8 cellular contexts compared by ENCODE assay signal in the genomic region with DNA sequence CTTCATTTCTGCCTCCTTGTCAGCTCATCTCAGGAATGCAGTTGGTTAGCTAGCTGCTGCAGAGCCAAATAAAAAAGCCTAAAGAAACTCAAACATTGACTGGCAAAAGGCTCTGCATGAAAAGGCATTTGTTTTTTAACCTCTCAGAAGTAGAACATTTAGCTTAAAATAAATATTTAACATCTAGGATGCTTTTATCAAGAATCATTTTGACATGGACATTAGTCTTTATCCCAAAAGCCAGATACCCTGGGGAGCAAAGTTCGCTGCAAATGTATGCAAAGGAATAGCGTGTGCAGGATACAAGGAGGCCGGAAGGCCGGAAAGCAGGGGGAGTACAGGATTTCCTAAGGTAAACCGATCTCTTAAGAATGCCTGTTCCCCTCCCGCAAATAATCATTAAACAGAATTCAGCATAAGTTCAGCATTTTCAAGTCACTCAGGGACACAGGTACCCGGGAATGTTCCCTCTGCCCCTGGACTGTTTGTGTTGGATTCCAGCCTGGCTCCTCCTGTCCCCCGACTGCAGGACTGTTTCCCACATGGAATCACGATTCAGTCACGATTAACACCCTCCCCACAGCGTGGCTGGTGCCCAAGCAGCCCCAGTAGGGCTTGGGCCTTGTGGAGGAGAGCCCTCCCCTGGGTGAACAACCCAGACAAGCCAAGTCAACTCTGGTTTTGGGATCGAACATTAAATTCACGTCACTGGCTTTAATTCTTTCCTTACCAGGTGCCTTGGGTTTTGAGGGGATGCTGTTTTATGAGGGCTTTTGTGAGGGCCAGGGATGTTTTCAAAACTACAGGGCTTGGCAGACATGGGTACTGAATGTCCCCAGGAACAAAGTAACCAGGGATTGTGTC.
DNase-seq lines count a peak whose midpoint lies in the region; ATAC-seq and TF ChIP-seq lines count a peak whose summit lies in the region.

No MANE protein-coding gene starts in this region.

- H3K27me3 ChIP-seq in GM23338 (ENCODE audit: insufficient read depth) = no peaks in the 10 kb centered on the region
- no peaks in the 10 kb centered on the region for H3K27me3 ChIP-seq in cardiac muscle cell
- H3K27me3 ChIP-seq in CD8-positive, alpha-beta T cell (ENCODE audit: insufficient read depth, low read length) = no peaks in the 10 kb centered on the region

- DNase-seq in GM23338 (ENCODE audit: low spot score) (no peak), cardiac muscle cell (ENCODE audit: low read depth in 1 of 2, low spot score in 1 of 2) (no peak), pulmonary artery endothelial cell (ENCODE audit: low read depth, low spot score) (peak; percentile 27)
- no peak for DNase-seq in CD8-positive, alpha-beta T cell

- intact Hi-C loops in CD8-positive, alpha-beta T cell (cut with DNase I, micrococcal nuclease) = no loop called here

- H2AFZ ChIP-seq in GM23338 = no peak overlapping the region

- no peak for TF ChIP-seq CTCF in GM23338 (conservative IDR thresholded peaks at IDR 0.05; ENCODE audit: low read depth in 2 of 2)
- TF ChIP-seq CTCF in cardiac muscle cell (IDR thresholded peaks at IDR 0.05; ENCODE audit: low read depth, low read length) = no peak
- TF ChIP-seq CTCF in CD8-positive, alpha-beta T cell (IDR thresholded peaks at IDR 0.05) = no peak

- H3K9me3 ChIP-seq in cardiac muscle cell (ENCODE audit: low read depth) = no peaks in the 10 kb centered on the region
- no peaks in the 10 kb centered on the region for H3K9me3 ChIP-seq in CD8-positive, alpha-beta T cell (ENCODE audit: low read length)

- no peaks in the 10 kb centered on the region for H3F3A ChIP-seq in GM23338 (replicated peaks; ENCODE audit: low read depth)

- no peak overlapping the region for H3K4me3 Mint-ChIP-seq in GM23338
- H3K4me3 Mint-ChIP-seq in activated naive CD8-positive, alpha-beta T cell = peak overlapping the region; percentile 10
- H3K4me3 Mint-ChIP-seq in CD8-positive, alpha-beta T cell = no peak overlapping the region

- H3K9me3 Mint-ChIP-seq in GM23338 = peaks cover 3% of the 10 kb centered on the region; the same call in 1 of the 3 replicates
- no peaks in the 10 kb centered on the region for H3K9me3 Mint-ChIP-seq in activated naive CD8-positive, alpha-beta T cell (ENCODE audit: low read depth)
- H3K9me3 Mint-ChIP-seq in CD8-positive, alpha-beta T cell = no peaks in the 10 kb centered on the region

- H3K27ac ChIP-seq in GM23338 (ENCODE audit: low read depth) (peak overlapping the region; percentile 53; the same call in 1 of the 2 replicates), cardiac muscle cell (peak overlapping the region; percentile 93)
- H3K27ac ChIP-seq in CD8-positive, alpha-beta T cell (ENCODE audit: low read depth, low read length) = no peak overlapping the region

- ATAC-seq in GM23338 (peak; percentile 57), GM19395 (IDR thresholded peaks at IDR 0.05; ENCODE audit: unreplicated experiment) (no peak), HG03469 (IDR thresholded peaks at IDR 0.05; ENCODE audit: unreplicated experiment) (no peak), GM18858 (IDR thresholded peaks at IDR 0.05; ENCODE audit: unreplicated experiment) (no peak)
- ATAC-seq in CD8-positive, alpha-beta T cell = no peak

- H3K27me3 Mint-ChIP-seq in GM23338 (ENCODE audit: insufficient read depth, low read depth, poor library complexity) = peaks cover 9% of the 10 kb centered on the region
- H3K27me3 Mint-ChIP-seq in activated naive CD8-positive, alpha-beta T cell = no peaks in the 10 kb centered on the region
- no peaks in the 10 kb centered on the region for H3K27me3 Mint-ChIP-seq in CD8-positive, alpha-beta T cell (ENCODE audit: low read depth)

- H4K20me1 ChIP-seq in GM23338 (replicated peaks; ENCODE audit: insufficient read depth) = no peaks in the 10 kb centered on the region

- POLR2A ChIA-PET in CD8-positive, alpha-beta T cell (lab: Charles Lee) = no interaction called here

- CTCF ChIA-PET in CD8-positive, alpha-beta T cell (lab: Charles Lee) = interaction anchor here (0.7 to 1.7 kb wide), 2 partner anchors 13 to 78 kb away, joined by 3 to 5 read pairs; no protein-coding TSS in a partner anchor

- peaks cover 49% of the 10 kb centered on the region for H3K4me1 Mint-ChIP-seq in GM23338
- peaks cover 51% of the 10 kb centered on the region for H3K4me1 Mint-ChIP-seq in activated naive CD8-positive, alpha-beta T cell (ENCODE audit: low read depth)
- peaks cover 59% of the 10 kb centered on the region for H3K4me1 Mint-ChIP-seq in CD8-positive, alpha-beta T cell (ENCODE audit: low read depth)

- H3K4me3 ChIP-seq in GM23338 (no peak overlapping the region), cardiac muscle cell (no peak overlapping the region)
- no peak overlapping the region for H3K4me3 ChIP-seq in CD8-positive, alpha-beta T cell (ENCODE audit: low read depth, low read length)

- H3K36me3 Mint-ChIP-seq in GM23338 (ENCODE audit: low read depth) = peaks cover 5% of the 10 kb centered on the region; the same call in 1 of the 3 replicates
- peaks cover 8% of the 10 kb centered on the region for H3K36me3 Mint-ChIP-seq in activated naive CD8-positive, alpha-beta T cell
- H3K36me3 Mint-ChIP-seq in CD8-positive, alpha-beta T cell = peaks cover 16% of the 10 kb centered on the region

- H3K4me1 ChIP-seq in GM23338 (ENCODE audit: insufficient read depth) (peaks cover 14% of the 10 kb centered on the region), cardiac muscle cell (ENCODE audit: low read depth) (peaks cover 54% of the 10 kb centered on the region)
- peaks cover 31% of the 10 kb centered on the region for H3K4me1 ChIP-seq in CD8-positive, alpha-beta T cell (ENCODE audit: insufficient read depth, low read length)

- no peaks in the 10 kb centered on the region for H3K79me2 ChIP-seq in GM23338 (replicated peaks; ENCODE audit: insufficient read depth)

- peak overlapping the region; percentile 69 for H3K27ac Mint-ChIP-seq in GM23338
- H3K27ac Mint-ChIP-seq in activated naive CD8-positive, alpha-beta T cell = peak overlapping the region; percentile 93
- no peak overlapping the region for H3K27ac Mint-ChIP-seq in CD8-positive, alpha-beta T cell

- no peak overlapping the region for H3K4me2 ChIP-seq in GM23338

- H3K36me3 ChIP-seq in GM23338 (ENCODE audit: insufficient read depth) (no peaks in the 10 kb centered on the region), cardiac muscle cell (no peaks in the 10 kb centered on the region)
- H3K36me3 ChIP-seq in CD8-positive, alpha-beta T cell (ENCODE audit: insufficient read depth, low read length) = no peaks in the 10 kb centered on the region

- H3K9me2 ChIP-seq in GM23338 (ENCODE audit: insufficient read depth) = no peaks in the 10 kb centered on the region; the same call in 1 of the 2 replicates

TF ChIP-seq in GM23338, 12 proteins besides CTCF, POLR2A, EP300 and RAD21 (continues in another document):
- no peak for TF ChIP-seq EZH2phosphoT487 (IDR thresholded peaks at IDR 0.05; ENCODE audit: unreplicated experiment)
- TF ChIP-seq JUNB (IDR thresholded peaks at IDR 0.05; ENCODE audit: unreplicated experiment) = no peak
- TF ChIP-seq EZH2 (IDR thresholded peaks at IDR 0.05; ENCODE audit: low read depth, unreplicated experiment) = no peak
- TF ChIP-seq, protein P1, sequence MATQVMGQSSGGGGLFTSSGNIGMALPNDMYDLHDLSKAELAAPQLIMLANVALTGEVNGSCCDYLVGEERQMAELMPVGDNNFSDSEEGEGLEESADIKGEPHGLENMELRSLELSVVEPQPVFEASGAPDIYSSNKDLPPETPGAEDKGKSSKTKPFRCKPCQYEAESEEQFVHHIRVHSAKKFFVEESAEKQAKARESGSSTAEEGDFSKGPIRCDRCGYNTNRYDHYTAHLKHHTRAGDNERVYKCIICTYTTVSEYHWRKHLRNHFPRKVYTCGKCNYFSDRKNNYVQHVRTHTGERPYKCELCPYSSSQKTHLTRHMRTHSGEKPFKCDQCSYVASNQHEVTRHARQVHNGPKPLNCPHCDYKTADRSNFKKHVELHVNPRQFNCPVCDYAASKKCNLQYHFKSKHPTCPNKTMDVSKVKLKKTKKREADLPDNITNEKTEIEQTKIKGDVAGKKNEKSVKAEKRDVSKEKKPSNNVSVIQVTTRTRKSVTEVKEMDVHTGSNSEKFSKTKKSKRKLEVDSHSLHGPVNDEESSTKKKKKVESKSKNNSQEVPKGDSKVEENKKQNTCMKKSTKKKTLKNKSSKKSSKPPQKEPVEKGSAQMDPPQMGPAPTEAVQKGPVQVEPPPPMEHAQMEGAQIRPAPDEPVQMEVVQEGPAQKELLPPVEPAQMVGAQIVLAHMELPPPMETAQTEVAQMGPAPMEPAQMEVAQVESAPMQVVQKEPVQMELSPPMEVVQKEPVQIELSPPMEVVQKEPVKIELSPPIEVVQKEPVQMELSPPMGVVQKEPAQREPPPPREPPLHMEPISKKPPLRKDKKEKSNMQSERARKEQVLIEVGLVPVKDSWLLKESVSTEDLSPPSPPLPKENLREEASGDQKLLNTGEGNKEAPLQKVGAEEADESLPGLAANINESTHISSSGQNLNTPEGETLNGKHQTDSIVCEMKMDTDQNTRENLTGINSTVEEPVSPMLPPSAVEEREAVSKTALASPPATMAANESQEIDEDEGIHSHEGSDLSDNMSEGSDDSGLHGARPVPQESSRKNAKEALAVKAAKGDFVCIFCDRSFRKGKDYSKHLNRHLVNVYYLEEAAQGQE (IDR thresholded peaks at IDR 0.05; ENCODE audit: unreplicated experiment) = no peak
- no peak for TF ChIP-seq STAT1 (IDR thresholded peaks at IDR 0.05; ENCODE audit: unreplicated experiment)
- no peak for TF ChIP-seq CREB1 (CRISPR knock-in tag; IDR thresholded peaks at IDR 0.05; ENCODE audit: low read depth)
- TF ChIP-seq NANOG (IDR thresholded peaks at IDR 0.05; ENCODE audit: borderline replicate concordance) = no peak
- TF ChIP-seq, protein P2, sequence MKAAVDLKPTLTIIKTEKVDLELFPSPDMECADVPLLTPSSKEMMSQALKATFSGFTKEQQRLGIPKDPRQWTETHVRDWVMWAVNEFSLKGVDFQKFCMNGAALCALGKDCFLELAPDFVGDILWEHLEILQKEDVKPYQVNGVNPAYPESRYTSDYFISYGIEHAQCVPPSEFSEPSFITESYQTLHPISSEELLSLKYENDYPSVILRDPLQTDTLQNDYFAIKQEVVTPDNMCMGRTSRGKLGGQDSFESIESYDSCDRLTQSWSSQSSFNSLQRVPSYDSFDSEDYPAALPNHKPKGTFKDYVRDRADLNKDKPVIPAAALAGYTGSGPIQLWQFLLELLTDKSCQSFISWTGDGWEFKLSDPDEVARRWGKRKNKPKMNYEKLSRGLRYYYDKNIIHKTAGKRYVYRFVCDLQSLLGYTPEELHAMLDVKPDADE (IDR thresholded peaks at IDR 0.05) = no peak
- TF ChIP-seq POLR2AphosphoS5 (IDR thresholded peaks at IDR 0.05; ENCODE audit: low read depth) = no peak
